In genomic region chr14:61749264-61749663, GRCh38 we compare ENCODE assay signal across 9 cellular contexts. TPM values are rescaled to one million over a fixed set of nuclear protein-coding genes. Genes with fewer than 3 reads are reported as not detected.
DNase-seq lines count a peak whose midpoint lies in the region; ATAC-seq and TF ChIP-seq lines count a peak whose summit lies in the region.
"Had no signal": no experiment of that assay in that cellular context is flagged by ENCODE, and none has a peak within 500 bp of the region (broad histone marks: within the 10 kb centered on the region; RNA-seq: fewer than 3 reads in every experiment).

No MANE protein-coding gene starts in this region.

- TF ChIP-seq CTCF in NB4 (IDR thresholded peaks at IDR 0.05; ENCODE audit: low read depth, low read length) (no peak), chondrocyte (IDR thresholded peaks at IDR 0.05) (no peak), psoas muscle (IDR thresholded peaks at IDR 0.05) (no peak)

- H3K36me3 ChIP-seq in psoas muscle (ENCODE audit: insufficient read depth in 1 of 2, low read depth in 1 of 2): peaks cover 0 to 28% of the 10 kb centered on the region in 2 donors

- no peaks in the 10 kb centered on the region for H3K9me3 Mint-ChIP-seq in chondrocyte (ENCODE audit: low read depth)

- TF ChIP-seq POLR2A in NB4 (IDR thresholded peaks at IDR 0.05; ENCODE audit: extremely low read depth, insufficient read length): no peak

- peak; percentile 39 for DNase-seq in NCI-H2171 treated with DMSO at 0.1 percent for 48 hours (lab: John Stamatoyannopoulos, UW)
- no peak for DNase-seq in NCI-H2171 (lab: John Stamatoyannopoulos, UW)
- DNase-seq in NB4 (ENCODE audit: low read depth): no peak
- no peak for DNase-seq in chondrocyte (ENCODE audit: low spot score)
- DNase-seq in psoas muscle: no peak
- no peak for DNase-seq in foreskin melanocyte
- no peak for DNase-seq in NCI-H1105 (lab: John Stamatoyannopoulos, UW)
- DNase-seq in NCI-H1417 (lab: John Stamatoyannopoulos, UW): no peak
- DNase-seq: NCI-H1694 had no signal

- peak in 2 of 4 donors; percentile 29 to 37 for ATAC-seq in psoas muscle

- peak overlapping the region; percentile 68 for H3K27ac Mint-ChIP-seq in chondrocyte (ENCODE audit: unreplicated experiment)

- no peaks in the 10 kb centered on the region for H3K27me3 Mint-ChIP-seq in chondrocyte (ENCODE audit: low read depth)

- H3K27me3 ChIP-seq in psoas muscle (ENCODE audit: insufficient read depth in 3 of 3, low read length in 2 of 3): no peaks in the 10 kb centered on the region

- peaks cover 74% of the 10 kb centered on the region for H3K4me1 Mint-ChIP-seq in chondrocyte (ENCODE audit: low read depth)

- peaks cover 43% of the 10 kb centered on the region for H3K36me3 Mint-ChIP-seq in chondrocyte (ENCODE audit: low read depth)

- H3K9me3 ChIP-seq in psoas muscle: no peaks in the 10 kb centered on the region

- peak overlapping the region; percentile 73 for H3K4me3 ChIP-seq in NB4 (ENCODE audit: low read depth, low read length)
- H3K4me3 ChIP-seq in psoas muscle: peak overlapping the region; percentile 68

- no peak overlapping the region for H3K4me3 Mint-ChIP-seq in chondrocyte (ENCODE audit: unreplicated experiment)

- WGBS in psoas muscle, 3 donors: 12 to 36% (median 17%) methylated on average over 3 of the region's 3 CpGs

- H3K27ac ChIP-seq in psoas muscle: peak overlapping the region; percentile 92

- intact Hi-C loops in psoas muscle (cut with DNase I): loop anchor here in 1 of 2 donors (5.0 kb wide), 1 partner anchor 52 kb away; the partner anchor contains the start of gene HIF1A

- H3K4me1 ChIP-seq in psoas muscle: peaks cover 32% of the 10 kb centered on the region

RNA-seq across cellular contexts. Expression of gene SNAPC1, which starts 13.0 kb away (rescaled TPM):
- 7.9 to 9.9 TPM (median 8.6 TPM) in 3 replicates for total RNA-seq in chondrocyte
- total RNA-seq in psoas muscle: 1 to 10 TPM; 3.6 to 5.2 (median 4.8) TPM
- 1 to 10 TPM; 1.6 to 7.0 (median 4.4) TPM for polyA plus RNA-seq in psoas muscle

RNA-seq across cellular contexts. Expression of gene HIF1A, which starts 54.0 kb away (rescaled TPM):
- total RNA-seq in chondrocyte (466 to 676 TPM (median 660 TPM) in 3 replicates), psoas muscle (10 to 100 TPM; 16.5 to 32.4 (median 24.5) TPM)
- 10 to 100 TPM in 1 of 3 donors, 1 to 10 TPM in 2; 4.3 to 20.7 (median 8.9) TPM for polyA plus RNA-seq in psoas muscle

Comparison
In these comparisons a context has a peak if more than half of its experiments do, and no peak if none do; other contexts are left out.
1. RNA of gene HIF1A, which starts 54.0 kb away (total RNA-seq): 466 to 676 TPM in chondrocyte; 16.5 to 32.4 TPM in psoas muscle; every median in the first group is over 10 times any median in the second.